22 cellular contexts compared by ENCODE assay signal in genomic region chr1:17488977-17489739, GRCh38. TPM values are rescaled to one million over a fixed set of nuclear protein-coding genes. Genes with fewer than 3 reads are reported as not detected.
DNase-seq lines count a peak whose midpoint lies in the region; ATAC-seq, FAIRE-seq and TF ChIP-seq lines count a peak whose summit lies in the region.
"Had no signal": no experiment of that assay in that cellular context is flagged by ENCODE, and none has a peak within 500 bp of the region (broad histone marks: within the 10 kb centered on the region; RNA-seq: fewer than 3 reads in every experiment).

No MANE protein-coding gene starts in this region.

- H2AK9ac ChIP-seq in IMR-90 (replicated peaks; ENCODE audit: low read depth, low read length, poor library complexity), result peak overlapping the region; percentile 21

- H3K36me3 Mint-ChIP-seq in type B pancreatic cell, result peaks cover 4% of the 10 kb centered on the region
- H3K36me3 Mint-ChIP-seq: activated naive CD8-positive, alpha-beta T cell treated with anti-CD3 and anti-CD28 coated beads, Interleukin-2, amount 10 ng/mL, durations not matched to agents 7 days and 5 days had no signal

- H2AFZ ChIP-seq in IMR-90 (replicated peaks; ENCODE audit: low read length, poor library complexity), result peak overlapping the region; percentile 26
- H2AFZ ChIP-seq in keratinocyte (ENCODE audit: control insufficient read depth, low read length), result no peak overlapping the region

- peaks cover 3% of the 10 kb centered on the region for H3K9me3 Mint-ChIP-seq in type B pancreatic cell
- H3K9me3 Mint-ChIP-seq: activated naive CD8-positive, alpha-beta T cell treated with anti-CD3 and anti-CD28 coated beads, Interleukin-2, amount 10 ng/mL, durations not matched to agents 7 days and 5 days; stimulated activated naive CD8-positive, alpha-beta T cell treated with anti-CD3 and anti-CD28 coated beads, Interleukin-15, amount 100 ng/mL, for 72 hours had no signal

- POLR2A ChIA-PET in IMR-90 (lab: Charles Lee; ENCODE audit: unreplicated experiment), result no interaction called here

- H3K79me2 ChIP-seq in keratinocyte (ENCODE audit: control insufficient read depth, insufficient read depth, low read length), result no peaks in the 10 kb centered on the region

- H3K36me3 ChIP-seq in IMR-90 (ENCODE audit: control insufficient read depth, insufficient read depth, low read length) (no peaks in the 10 kb centered on the region), keratinocyte (ENCODE audit: control insufficient read depth in 2 of 2, extremely low read depth in 1 of 2, insufficient read depth in 2 of 2, low read length in 2 of 2) (no peaks in the 10 kb centered on the region), ovary (no peaks in the 10 kb centered on the region), small intestine (ENCODE audit: control insufficient read depth in 2 of 2, insufficient read depth in 2 of 2, low read length in 2 of 2) (no peaks in the 10 kb centered on the region)
- H3K36me3 ChIP-seq: cardiac muscle cell, SJCRH30 had no signal

- H3K4me1 ChIP-seq in IMR-90 (ENCODE audit: control insufficient read depth, insufficient read depth, low read length), result peaks cover 4% of the 10 kb centered on the region; the same call in 1 of the 2 replicates
- peaks cover 10% of the 10 kb centered on the region for H3K4me1 ChIP-seq in keratinocyte (ENCODE audit: control insufficient read depth, extremely low read depth, insufficient read depth, low read length)
- H3K4me1 ChIP-seq in ovary (ENCODE audit: insufficient read depth), result no peaks in the 10 kb centered on the region
- H3K4me1 ChIP-seq in small intestine (ENCODE audit: control insufficient read depth in 2 of 2, insufficient read depth in 1 of 2, low read depth in 1 of 2, low read length in 1 of 2), result no peaks in the 10 kb centered on the region
- H3K4me1 ChIP-seq: SJCRH30 had no signal

- BruUV-seq in IMR-90 (replicated peaks; lab: Mats Ljungman, UMichigan), result no TSS peak

- no peak overlapping the region for H3K14ac ChIP-seq in IMR-90 (replicated peaks; ENCODE audit: low read depth, low read length)

- H3K9me1 ChIP-seq in IMR-90 (ENCODE audit: insufficient read depth, low read length) (no peaks in the 10 kb centered on the region; the same call in 1 of the 2 replicates), keratinocyte (ENCODE audit: control insufficient read depth, extremely low read depth, insufficient read depth, low read length) (no peaks in the 10 kb centered on the region)

- TF ChIP-seq CTCF in IMR-90 (conservative IDR thresholded peaks at IDR 0.05; ENCODE audit: low read depth, low read length), result no peak
- no peak for TF ChIP-seq CTCF in choroid plexus epithelial cell (conservative IDR thresholded peaks at IDR 0.05; ENCODE audit: low read depth, low read length)
- no peak for TF ChIP-seq CTCF in keratinocyte (optimal IDR thresholded peaks at IDR 0.05 in 1 of 3, IDR thresholded peaks at IDR 0.05 in 1 of 3, conservative IDR thresholded peaks at IDR 0.05 in 1 of 3; ENCODE audit: extremely low read depth in 1 of 3, insufficient read depth in 2 of 3, low read length in 3 of 3)
- TF ChIP-seq CTCF in type B pancreatic cell (conservative IDR thresholded peaks at IDR 0.05), result no peak
- no peak for TF ChIP-seq CTCF in ovary (IDR thresholded peaks at IDR 0.05)

- peaks cover 20% of the 10 kb centered on the region for H3K4me1 Mint-ChIP-seq in type B pancreatic cell (ENCODE audit: unreplicated experiment)
- H3K4me1 Mint-ChIP-seq: B cell had no signal

- no peak overlapping the region for H4K8ac ChIP-seq in IMR-90 (ENCODE audit: low read depth in 2 of 2, low read length in 2 of 2)

- no peak overlapping the region for H3K56ac ChIP-seq in IMR-90 (ENCODE audit: extremely low read depth, insufficient read depth, low read length)

- H3K27ac Mint-ChIP-seq in type B pancreatic cell, result peak overlapping the region; percentile 42
- H3K27ac Mint-ChIP-seq: activated naive CD8-positive, alpha-beta T cell treated with anti-CD3 and anti-CD28 coated beads, Interleukin-2, amount 10 ng/mL, durations not matched to agents 7 days and 5 days; B cell; stimulated activated naive CD8-positive, alpha-beta T cell treated with anti-CD3 and anti-CD28 coated beads, Interleukin-15, amount 100 ng/mL, for 72 hours had no signal

- DNase-seq in IMR-90 (peak; percentile 15), choroid plexus epithelial cell (ENCODE audit: low read depth) (peak; percentile 84), keratinocyte (ENCODE audit: low read depth, low spot score) (no peak), type B pancreatic cell (ENCODE audit: extremely low spot score, unreplicated experiment) (no peak), cerebellar nuclear complex (lab: John Stamatoyannopoulos, UW) (no peak), ovary (no peak), small intestine (no peak)
- DNase-seq: activated CD8-positive, alpha-beta memory T cell treated with anti-CD3 and anti-CD28 coated beads for 24 hours; activated naive CD8-positive, alpha-beta T cell treated with anti-CD3 and anti-CD28 coated beads, Interleukin-2, amount 10 ng/mL, durations not matched to agents 7 days and 5 days; Karpas-422; left ventricle myocardium superior; NCI-H1105; NCI-H2107; NCI-H526 treated with DMSO at 0.1 percent for 48 hours; SJCRH30; stimulated activated CD4-positive, alpha-beta T cell treated with anti-CD3 and anti-CD28 coated beads, Interleukin-2, amount 100 ng/mL, for 24 hours; stimulated activated naive CD8-positive, alpha-beta T cell treated with anti-CD3 and anti-CD28 coated beads, Interleukin-15, amount 100 ng/mL, for 72 hours; T1000 had no signal

- no peaks in the 10 kb centered on the region for H3K79me1 ChIP-seq in IMR-90 (ENCODE audit: low read depth in 1 of 2, low read length in 2 of 2)

- FAIRE-seq in keratinocyte (lab: Jason Lieb, UNC) (peak; percentile 29), small intestine (lab: Jason Lieb, UNC) (no peak)
- FAIRE-seq: frontal cortex had no signal

- H3K27me3 ChIP-seq in IMR-90 (ENCODE audit: control insufficient read depth, insufficient read depth, low read length) (peaks cover under 1% of the 10 kb centered on the region; the same call in 1 of the 2 replicates), keratinocyte (ENCODE audit: control insufficient read depth, extremely low read depth, insufficient read depth, low read length) (no peaks in the 10 kb centered on the region), ovary (no peaks in the 10 kb centered on the region), small intestine (ENCODE audit: control insufficient read depth in 2 of 2, insufficient read depth in 2 of 2, low read length in 2 of 2) (no peaks in the 10 kb centered on the region)
- H3K27me3 ChIP-seq: cardiac muscle cell, SJCRH30 had no signal

- no peak overlapping the region for H3K23ac ChIP-seq in IMR-90 (ENCODE audit: low read depth, low read length)

- TF ChIP-seq EP300 in ovary (IDR thresholded peaks at IDR 0.05), result no peak

- H4K20me1 ChIP-seq in IMR-90 (ENCODE audit: insufficient read depth, low read length) (no peaks in the 10 kb centered on the region), keratinocyte (ENCODE audit: control insufficient read depth, extremely low read depth, insufficient read depth, low read length) (no peaks in the 10 kb centered on the region)

- no peak for TF ChIP-seq RAD21 in IMR-90 (IDR thresholded peaks at IDR 0.05; ENCODE audit: low read length)

- intact Hi-C loops in IMR-90 (cut with micrococcal nuclease), result no loop called here
- intact Hi-C loops in ovary (cut with DNase I), result no loop called here

- H4K91ac ChIP-seq in IMR-90 (ENCODE audit: insufficient read depth, low read depth, low read length), result no peak overlapping the region

- CTCF ChIA-PET in IMR-90 (lab: Yijun Ruan, JAX), result no interaction called here

- TF ChIP-seq POLR2A in IMR-90 (IDR thresholded peaks at IDR 0.05; ENCODE audit: low read depth, low read length) (no peak), ovary (IDR thresholded peaks at IDR 0.05) (no peak)

- H3K27me3 Mint-ChIP-seq in type B pancreatic cell, result peaks cover 4% of the 10 kb centered on the region

- in situ Hi-C loops in IMR-90 (cut with MboI; ENCODE audit: low sequenced_read_pairs), result no loop called here

- H2BK20ac ChIP-seq in IMR-90 (ENCODE audit: low read depth, low read length), result no peak overlapping the region

- H3K9me3 ChIP-seq in IMR-90 (ENCODE audit: control insufficient read depth, insufficient read depth, low read length), result no peaks in the 10 kb centered on the region
- H3K9me3 ChIP-seq in keratinocyte (ENCODE audit: control insufficient read depth, low read depth, low read length), result no peaks in the 10 kb centered on the region
- no peaks in the 10 kb centered on the region for H3K9me3 ChIP-seq in ovary
- H3K9me3 ChIP-seq in small intestine (ENCODE audit: control insufficient read depth, low read depth), result no peaks in the 10 kb centered on the region
- H3K9me3 ChIP-seq: SJCRH30 had no signal

- peak; percentile 27 for ATAC-seq in IMR-90 (ENCODE audit: low read depth)
- ATAC-seq: activated CD4-positive, CD25-positive, alpha-beta regulatory T cell treated with anti-CD3 and anti-CD28 coated beads, Interleukin-2, amount 50 U/mL, for 24 hours; left ventricle myocardium superior; stimulated activated naive CD8-positive, alpha-beta T cell treated with anti-CD3 and anti-CD28 coated beads, Interleukin-15, amount 100 ng/mL, for 72 hours had no signal

- H2AK5ac ChIP-seq in IMR-90 (ENCODE audit: low read depth, low read length), result no peak overlapping the region

- no peak overlapping the region for H3K9ac ChIP-seq in IMR-90 (ENCODE audit: low read depth, low read length)
- no peak overlapping the region for H3K9ac ChIP-seq in keratinocyte (ENCODE audit: control insufficient read depth, extremely low read depth, insufficient read depth, low read length)

- H3K27ac ChIP-seq in IMR-90 (ENCODE audit: insufficient read depth, low read length) (no peak overlapping the region), keratinocyte (ENCODE audit: control insufficient read depth, insufficient read depth, low read length) (no peak overlapping the region), ovary (no peak overlapping the region), small intestine (ENCODE audit: low read depth in 1 of 2, low read length in 1 of 2) (no peak overlapping the region)
- H3K27ac ChIP-seq: cardiac muscle cell, SJCRH30 had no signal

- 75% methylated on average over 2 of the region's 5 CpGs; no CpG with 5 or more reads in 1 of the 2 experiments for WGBS in IMR-90 (ENCODE audit: extremely low coverage in 2 of 2, insufficient read length in 1 of 2), 2 experiments
- WGBS in ovary, 3 donors, result 66 to 77% (median 71%) methylated on average over 5 of the region's 5 CpGs
- WGBS in small intestine, 3 donors, result 75 to 85% (median 80%) methylated on average over 5 of the region's 5 CpGs

- H3K4me3 Mint-ChIP-seq in type B pancreatic cell, result peak overlapping the region; percentile 18
- H3K4me3 Mint-ChIP-seq: activated naive CD8-positive, alpha-beta T cell treated with anti-CD3 and anti-CD28 coated beads, Interleukin-2, amount 10 ng/mL, durations not matched to agents 7 days and 5 days; B cell; stimulated activated naive CD8-positive, alpha-beta T cell treated with anti-CD3 and anti-CD28 coated beads, Interleukin-15, amount 100 ng/mL, for 72 hours had no signal

- dilution Hi-C loops in IMR-90 (cut with HindIII; ENCODE audit: low sequenced_read_pairs, unreplicated experiment), result no loop called here
- dilution Hi-C loops in keratinocyte (cut with MboI; ENCODE audit: extremely low pct_ligation_motif_present, low sequenced_read_pairs), result no loop called here

- H3K4me3 ChIP-seq in IMR-90 (ENCODE audit: insufficient read depth, low read depth, low read length) (no peak overlapping the region), choroid plexus epithelial cell (ENCODE audit: low read depth, low read length) (no peak overlapping the region), keratinocyte (ENCODE audit: control insufficient read depth in 2 of 3, extremely low read depth in 1 of 3, insufficient read depth in 2 of 3, low read depth in 1 of 3, low read length in 3 of 3) (no peak overlapping the region), ovary (no peak overlapping the region), small intestine (ENCODE audit: low read depth in 1 of 2, low read length in 2 of 2) (no peak overlapping the region)
- H3K4me3 ChIP-seq: cardiac muscle cell, SJCRH30 had no signal

- no peak overlapping the region for H3K4ac ChIP-seq in IMR-90 (ENCODE audit: low read depth, low read length)

- no peak overlapping the region for H4K5ac ChIP-seq in IMR-90 (ENCODE audit: low read depth, low read length)

- H3K18ac ChIP-seq in IMR-90 (ENCODE audit: low read depth, low read length), result no peak overlapping the region

- no peak overlapping the region for H2BK5ac ChIP-seq in IMR-90 (ENCODE audit: low read depth, low read length, poor library complexity, severe bottlenecking)

- H2BK120ac ChIP-seq in IMR-90 (ENCODE audit: low read depth, low read length), result no peak overlapping the region

- H3K4me2 ChIP-seq in IMR-90 (ENCODE audit: low read depth, low read length) (no peak overlapping the region), keratinocyte (ENCODE audit: control insufficient read depth, extremely low read depth, insufficient read depth, low read depth, low read length) (no peak overlapping the region)

- no peak overlapping the region for H2BK15ac ChIP-seq in IMR-90 (ENCODE audit: low read depth, low read length)

RNA-seq across cellular contexts. Expression of gene RCC2, which starts 49.7 kb away (rescaled TPM):
- total RNA-seq in IMR-90 (2012; rRNA removed) (24.0 and 24.2 TPM in 2 replicates), type B pancreatic cell (ENCODE audit: low replicate concordance) (171 and 183 TPM in 2 replicates), ovary (10 to 100 TPM; 15.3 to 52.2 (median 41.0) TPM)
- polyA plus RNA-seq in IMR-90 (2012; rRNA removed) (38.9 and 43.5 TPM in 2 replicates), keratinocyte (29.4 to 103 TPM (median 45.2 TPM) in 3 replicates), ovary (10 to 100 TPM; 28.1 to 28.3 TPM), small intestine (10 to 100 TPM; 11.2 to 65.6 (median 12.7) TPM)
- polyA plus RNA-seq in IMR-90 (2012; cell fraction: cytosol; rRNA removed), result 33.7 and 55.9 TPM in 2 replicates
- 83.0 and 140 TPM in 2 replicates for polyA plus RNA-seq in IMR-90 (2012; cell fraction: nucleus; rRNA removed; ENCODE audit: low replicate concordance)
- polyA plus RNA-seq in keratinocyte (2011; ENCODE audit: low read depth), result 27.6 TPM
- 53.0 and 56.5 TPM in 2 replicates for polyA plus RNA-seq in keratinocyte (2011; cell fraction: cytosol; rRNA removed)
- polyA plus RNA-seq in keratinocyte (2011; cell fraction: nucleus; rRNA removed), result 106 and 109 TPM in 2 replicates
- 81.8 and 95.7 TPM in 2 replicates for polyA plus RNA-seq in keratinocyte (2012; ENCODE audit: low replicate concordance)
- polyA minus RNA-seq in keratinocyte, result 76.6 to 117 TPM (median 85.3 TPM) in 3 replicates
- 95.5 TPM for polyA minus RNA-seq in keratinocyte (2011; cell fraction: cytosol; rRNA and poly(A)+ RNA removed)
- 49.8 and 50.0 TPM in 2 replicates for polyA minus RNA-seq in keratinocyte (2011; cell fraction: nucleus; rRNA and poly(A)+ RNA removed)

RNA-seq across cellular contexts. Expression of gene ARHGEF10L, which starts 50.3 kb away (rescaled TPM):
- total RNA-seq in IMR-90 (2012; rRNA removed) (4.8 and 5.0 TPM in 2 replicates), type B pancreatic cell (ENCODE audit: low replicate concordance) (36.0 and 48.0 TPM in 2 replicates), ovary (10 to 100 TPM in 5 of 7 donors, 1 to 10 TPM in 2; 7.6 to 23.0 (median 19.6) TPM)
- polyA plus RNA-seq in IMR-90 (2012; rRNA removed) (12.4 and 14.5 TPM in 2 replicates), keratinocyte (2.4 to 5.1 TPM (median 2.8 TPM) in 3 replicates), ovary (10 to 100 TPM in 1 of 2 donors, 1 to 10 TPM in 1; 3.6 to 18.3 TPM), small intestine (10 to 100 TPM in 1 of 3 donors, 1 to 10 TPM in 2; 5.6 to 62.1 (median 7.8) TPM)
- 7.7 and 12.8 TPM in 2 replicates for polyA plus RNA-seq in IMR-90 (2012; cell fraction: cytosol; rRNA removed)
- polyA plus RNA-seq in IMR-90 (2012; cell fraction: nucleus; rRNA removed; ENCODE audit: low replicate concordance), result 23.3 and 59.8 TPM in 2 replicates
- polyA plus RNA-seq in keratinocyte (2011; ENCODE audit: low read depth), result 7.3 TPM
- polyA plus RNA-seq in keratinocyte (2011; cell fraction: cytosol; rRNA removed), result 2.2 and 4.3 TPM in 2 replicates
- polyA plus RNA-seq in keratinocyte (2011; cell fraction: nucleus; rRNA removed), result 6.9 and 9.2 TPM in 2 replicates
- polyA plus RNA-seq in keratinocyte (2012; ENCODE audit: low replicate concordance), result 3.7 and 23.1 TPM in 2 replicates
- polyA minus RNA-seq in keratinocyte, result 6.2 to 11.5 TPM (median 9.0 TPM) in 3 replicates
- polyA minus RNA-seq in keratinocyte (2011; cell fraction: cytosol; rRNA and poly(A)+ RNA removed), result 8.6 TPM
- 13.2 and 16.2 TPM in 2 replicates for polyA minus RNA-seq in keratinocyte (2011; cell fraction: nucleus; rRNA and poly(A)+ RNA removed)

Comparison
In these comparisons a context has a peak if more than half of its experiments do, and no peak if none do; other contexts are left out.
1. DNase-seq: peak in IMR-90 (single experiment) and choroid plexus epithelial cell (single experiment); none in keratinocyte (single experiment), type B pancreatic cell (single experiment), cerebellar nuclear complex (0 of 2), ovary (0 of 5) and small intestine (single experiment).